In genomic region chr1:230069813-230070212, GRCh38 we compare ENCODE assay signal across 11 cellular contexts. TPM values are rescaled to one million over a fixed set of nuclear protein-coding genes. Genes with fewer than 3 reads are reported as not detected.
DNase-seq lines count a peak whose midpoint lies in the region; ATAC-seq and TF ChIP-seq lines count a peak whose summit lies in the region.
"Had no signal": no experiment of that assay in that cellular context is flagged by ENCODE, and none has a peak within 500 bp of the region (broad histone marks: within the 10 kb centered on the region; RNA-seq: fewer than 3 reads in every experiment).

No MANE protein-coding gene starts in this region.

- H3K4me3 Mint-ChIP-seq in natural killer cell: peak overlapping the region; percentile 91

- H3K36me3 ChIP-seq in DND-41 (ENCODE audit: insufficient read depth, low read length) (peaks cover 46% of the 10 kb centered on the region), adipocyte (ENCODE audit: control insufficient read depth, insufficient read depth, low read length, severe bottlenecking) (no peaks in the 10 kb centered on the region)
- H3K36me3 ChIP-seq: tibial artery had no signal

- H3K9me3 Mint-ChIP-seq in natural killer cell: no peaks in the 10 kb centered on the region

- peaks cover 71% of the 10 kb centered on the region for H3K4me1 ChIP-seq in DND-41 (ENCODE audit: insufficient read depth, low read length)
- peaks cover 45% of the 10 kb centered on the region for H3K4me1 ChIP-seq in adipocyte (ENCODE audit: control insufficient read depth, insufficient read depth, low read length)

- CTCF ChIA-PET in AG04450 (lab: Charles Lee): no interaction called here

- peaks cover 39 to 46% of the 10 kb centered on the region in 2 donors for H3K4me1 Mint-ChIP-seq in natural killer cell

- H3K9me3 ChIP-seq in AG04450 (ENCODE audit: control insufficient read depth, insufficient read depth, low read length) (no peaks in the 10 kb centered on the region; the same call in 1 of the 2 replicates), DND-41 (ENCODE audit: insufficient read depth, low read length, severe bottlenecking) (no peaks in the 10 kb centered on the region), adipocyte (ENCODE audit: control insufficient read depth, low read length) (no peaks in the 10 kb centered on the region)
- H3K9me3 ChIP-seq: tibial artery had no signal

- H3K36me3 Mint-ChIP-seq in natural killer cell: no peaks in the 10 kb centered on the region

- H2AFZ ChIP-seq in DND-41 (ENCODE audit: low read depth, low read length): no peak overlapping the region

- H3K4me3 ChIP-seq in AG04450 (ENCODE audit: low read depth, low read length) (peak overlapping the region; percentile 20), DND-41 (ENCODE audit: low read depth in 1 of 2, low read length in 2 of 2) (peak overlapping the region; percentile 72 to 79; a peak in 3 of 4 replicates), adipocyte (ENCODE audit: low read length) (peak overlapping the region; percentile 95)

- no peak for ATAC-seq in DND-41 (ENCODE audit: insufficient read depth, low read depth)
- ATAC-seq in natural killer cell: no peak
- ATAC-seq in HG03045 (IDR thresholded peaks at IDR 0.05; ENCODE audit: unreplicated experiment): no peak

- H3K27me3 Mint-ChIP-seq in natural killer cell (ENCODE audit: low read depth in 2 of 2): no peaks in the 10 kb centered on the region

- DNase-seq in AG04450 (ENCODE audit: low read depth, low spot score) (no peak), DND-41 (no peak), adipocyte (ENCODE audit: low read depth) (no peak), natural killer cell (no peak), NCI-H2081 (lab: John Stamatoyannopoulos, UW) (no peak), activated gamma-delta T cell (lab: John Stamatoyannopoulos, UW) (no peak), HT-29 (ENCODE audit: low spot score) (no peak)
- DNase-seq: activated CD4-positive, alpha-beta T cell treated with anti-CD3 and anti-CD28 coated beads for 4 hours; SHP77 treated with DMSO at 0.1 percent for 48 hours; tibial artery had no signal

- no peak for TF ChIP-seq CTCF in AG04450 (IDR thresholded peaks at IDR 0.05; ENCODE audit: low read depth, low read length)
- TF ChIP-seq CTCF in DND-41 (IDR thresholded peaks at IDR 0.05; ENCODE audit: borderline replicate concordance, extremely low read depth, low read length, poor library complexity, severe bottlenecking): no peak
- TF ChIP-seq CTCF in natural killer cell (IDR thresholded peaks at IDR 0.05): no peak

- H3K9ac ChIP-seq in DND-41 (ENCODE audit: low read depth, low read length) (peak overlapping the region; percentile 93), adipocyte (ENCODE audit: low read length) (peak overlapping the region; percentile 97)

- H3K27ac ChIP-seq in AG04450 (ENCODE audit: low read depth, low read length) (no peak overlapping the region), DND-41 (ENCODE audit: low read length) (peak overlapping the region; percentile 92)

- peak overlapping the region; percentile 84 for H3K4me2 ChIP-seq in DND-41 (ENCODE audit: insufficient read depth, low read length)

- POLR2A ChIA-PET in AG04450 (lab: Yijun Ruan, JAX): interaction anchor here (0.9 kb wide), 1 partner anchor 40 kb away, joined by 3 read pairs; no protein-coding TSS in a partner anchor

- H3K79me2 ChIP-seq in DND-41 (ENCODE audit: insufficient read depth, low read length): peaks cover 81% of the 10 kb centered on the region

- H3K27ac Mint-ChIP-seq in natural killer cell: peak overlapping the region in 1 of 2 donors; percentile 80

- H4K20me1 ChIP-seq in DND-41 (ENCODE audit: insufficient read depth, low read length): peaks cover 74% of the 10 kb centered on the region

- intact Hi-C loops in natural killer cell (cut with micrococcal nuclease): loop anchor here (5.0 kb wide), 1 partner anchor 52 kb away; no protein-coding TSS in a partner anchor

- H3K27me3 ChIP-seq in AG04450 (ENCODE audit: control insufficient read depth, insufficient read depth, low read length) (no peaks in the 10 kb centered on the region), DND-41 (ENCODE audit: insufficient read depth, low read length, poor library complexity) (no peaks in the 10 kb centered on the region), adipocyte (replicated peaks; ENCODE audit: control insufficient read depth, insufficient read depth, low read length) (no peaks in the 10 kb centered on the region)
- H3K27me3 ChIP-seq: tibial artery had no signal

RNA-seq across cellular contexts. Expression of gene GALNT2, which starts 2.8 kb away (rescaled TPM):
- polyA plus RNA-seq in AG04450 (2011; rRNA removed): 119 and 121 TPM in 2 replicates
- 96.5 and 108 TPM in 2 replicates for polyA minus RNA-seq in AG04450 (2011; rRNA and poly(A)+ RNA removed)
- total RNA-seq in natural killer cell: 10 to 100 TPM; 31.2 to 53.6 (median 47.3) TPM
- 23.6 and 25.5 TPM in 2 replicates for total RNA-seq in HT-29 (2014; rRNA removed; shearing (Covaris generic))

Comparison
In these comparisons a context has a peak if more than half of its experiments do, and no peak if none do; other contexts are left out.
1. H3K4me3 ChIP-seq: peak in every context shown above with its lines; median percentile 95 in adipocyte; 76 in DND-41; 20 in AG04450.